ENCODE assay signal across 12 cellular contexts in the genomic region with DNA sequence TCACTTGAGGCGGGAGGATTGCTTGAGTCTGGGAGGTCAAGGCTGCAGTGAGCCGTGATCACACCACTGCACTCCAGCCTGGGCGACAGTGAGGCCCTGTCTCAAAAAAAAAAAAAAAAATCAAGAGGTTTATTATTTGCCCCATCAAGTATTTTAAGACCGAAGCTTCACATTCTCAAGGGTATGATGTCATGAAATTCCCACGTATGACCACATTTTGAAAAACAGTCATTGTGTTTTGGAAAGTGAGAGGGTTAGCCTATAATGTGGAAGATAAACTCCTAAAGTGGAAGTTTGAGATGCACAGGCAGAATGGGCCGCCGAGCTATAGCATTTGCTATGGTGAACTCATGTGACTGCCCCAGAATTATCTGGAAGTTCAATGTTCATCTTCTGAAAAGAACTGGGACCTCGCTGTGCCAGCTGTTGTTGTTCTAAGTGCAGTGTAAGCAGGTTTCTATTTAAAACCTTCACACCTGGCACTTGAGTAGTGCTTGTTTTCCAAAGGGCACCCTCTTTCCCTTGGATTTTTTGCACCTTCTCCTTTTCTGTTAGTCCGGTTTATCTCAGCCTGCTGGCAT.
DNase-seq lines count a peak whose midpoint lies in the region; ATAC-seq and TF ChIP-seq lines count a peak whose summit lies in the region.
"Had no signal": no experiment of that assay in that cellular context is flagged by ENCODE, and none has a peak within 500 bp of the region (broad histone marks: within the 10 kb centered on the region; RNA-seq: fewer than 3 reads in every experiment).

No MANE protein-coding gene starts in this region.

- H3K36me3 ChIP-seq in suprapubic skin (no peaks in the 10 kb centered on the region), spleen (no peaks in the 10 kb centered on the region)

- H3K4me3 ChIP-seq in astrocyte of the spinal cord (ENCODE audit: low read depth, low read length) = no peak overlapping the region
- no peak overlapping the region for H3K4me3 ChIP-seq in suprapubic skin
- H3K4me3 ChIP-seq in spleen = no peak overlapping the region
- H3K4me3 ChIP-seq: GM12878 had no signal

- TF ChIP-seq CTCF in astrocyte of the spinal cord (IDR thresholded peaks at IDR 0.05; ENCODE audit: low read depth, low read length) = no peak
- TF ChIP-seq CTCF in suprapubic skin (IDR thresholded peaks at IDR 0.05) = no peak
- no peak for TF ChIP-seq CTCF in spleen (IDR thresholded peaks at IDR 0.05 in 8 of 11, conservative IDR thresholded peaks at IDR 0.05 in 3 of 11)

- no peak for TF ChIP-seq POLR2A in suprapubic skin (IDR thresholded peaks at IDR 0.05)
- TF ChIP-seq POLR2A in spleen (IDR thresholded peaks at IDR 0.05) = no peak

- ATAC-seq in left lobe of liver = peak; percentile 46
- ATAC-seq in HG02884 (IDR thresholded peaks at IDR 0.05; ENCODE audit: unreplicated experiment) = no peak
- no peak for ATAC-seq in HG03175 (IDR thresholded peaks at IDR 0.05; ENCODE audit: unreplicated experiment)
- ATAC-seq: CD8-positive, alpha-beta T cell; GM12878 had no signal

- TF ChIP-seq EP300 in suprapubic skin (IDR thresholded peaks at IDR 0.05) = no peak

- DNase-seq in M059J (ENCODE audit: low read depth) (peak; percentile 63), astrocyte of the spinal cord (ENCODE audit: low read depth, low spot score) (peak; percentile 33), left lobe of liver (ENCODE audit: low spot score) (no peak), suprapubic skin (ENCODE audit: low spot score in 2 of 2) (no peak), spleen (no peak)
- DNase-seq: activated CD4-positive, CD25-positive, alpha-beta regulatory T cell; activated effector memory CD4-positive, alpha-beta T cell treated with anti-CD3 and anti-CD28 coated beads, Interleukin-2, amount 50 U/mL, for 16 hours; CD8-positive, alpha-beta T cell; stimulated activated naive CD4-positive, alpha-beta T cell had no signal

- WGBS in suprapubic skin = 74% methylated on average over 9 of the region's 9 CpGs
- 77 to 93% (median 85%) methylated on average over 9 of the region's 9 CpGs for WGBS in spleen, 5 donors

- in situ Hi-C loops in astrocyte of the spinal cord (cut with HindIII; ENCODE audit: low sequenced_read_pairs) = no loop called here

- peaks cover 57% of the 10 kb centered on the region for H3K4me1 ChIP-seq in suprapubic skin
- H3K4me1 ChIP-seq in spleen = peaks cover 0 to 11% (median 0%) of the 10 kb centered on the region in 6 donors

- intact Hi-C loops in spleen (cut with DNase I; ENCODE audit: low total_unique reads) = no loop called here

- no peaks in the 10 kb centered on the region for H3K27me3 ChIP-seq in suprapubic skin
- no peaks in the 10 kb centered on the region for H3K27me3 ChIP-seq in spleen (replicated peaks in 1 of 7)

- peak overlapping the region; percentile 46 for H3K27ac ChIP-seq in suprapubic skin
- peak overlapping the region in 4 of 8 donors; percentile 51 to 62 (median 54) for H3K27ac ChIP-seq in spleen

- H3K9me3 ChIP-seq in suprapubic skin = no peaks in the 10 kb centered on the region
- no peaks in the 10 kb centered on the region for H3K9me3 ChIP-seq in spleen

Comparison
In these comparisons a context has a peak if more than half of its experiments do, and no peak if none do; other contexts are left out.
1. DNase-seq: peak in M059J (single experiment) and astrocyte of the spinal cord (single experiment); none in left lobe of liver (single experiment), suprapubic skin (0 of 2) and spleen (single experiment).